In genomic region chr19:4436231-4436630, GRCh38 we compare ENCODE assay signal across 22 cellular contexts. TPM values are rescaled to one million over a fixed set of nuclear protein-coding genes. Genes with fewer than 3 reads are reported as not detected.
DNase-seq lines count a peak whose midpoint lies in the region; ATAC-seq and TF ChIP-seq lines count a peak whose summit lies in the region.
"Had no signal": no experiment of that assay in that cellular context is flagged by ENCODE, and none has a peak within 500 bp of the region (broad histone marks: within the 10 kb centered on the region; RNA-seq: fewer than 3 reads in every experiment).

No MANE protein-coding gene starts in this region.

- H3K9me3 Mint-ChIP-seq in endodermal cell, result no peaks in the 10 kb centered on the region
- H3K9me3 Mint-ChIP-seq in stimulated activated naive B cell treated with anti-CD40 and anti-IgM and Interleukin-4, amounts not matched to agents 10 μg/mL and 1 μg/mL and 100 μg/mL, for 72 hours, result no peaks in the 10 kb centered on the region
- H3K9me3 Mint-ChIP-seq: CD4-positive, CD25-positive, alpha-beta regulatory T cell; CD8-positive, alpha-beta T cell; HFFc6 had no signal

- peaks cover 75% of the 10 kb centered on the region for H3K36me3 ChIP-seq in endodermal cell (ENCODE audit: control insufficient read depth, insufficient read depth, low read length)
- peaks cover 21% of the 10 kb centered on the region for H3K36me3 ChIP-seq in left ventricle myocardium inferior
- H3K36me3 ChIP-seq in gastroesophageal sphincter, result peaks cover 0 to 35% of the 10 kb centered on the region in 2 donors

- no peaks in the 10 kb centered on the region for H3K27me3 Mint-ChIP-seq in endodermal cell (ENCODE audit: insufficient read depth)
- no peaks in the 10 kb centered on the region for H3K27me3 Mint-ChIP-seq in stimulated activated naive B cell treated with anti-CD40 and anti-IgM and Interleukin-4, amounts not matched to agents 10 μg/mL and 1 μg/mL and 100 μg/mL, for 72 hours
- H3K27me3 Mint-ChIP-seq: B cell; CD4-positive, CD25-positive, alpha-beta regulatory T cell had no signal

- TF ChIP-seq POLR2A in gastroesophageal sphincter (IDR thresholded peaks at IDR 0.05), result no peak

- no peak overlapping the region for H3K9ac ChIP-seq in endodermal cell (ENCODE audit: extremely low read depth, low read length, poor library complexity, severe bottlenecking)
- H3K9ac ChIP-seq: BLaER1, GM23248 had no signal

- ATAC-seq in stimulated activated naive B cell treated with anti-CD40 and anti-IgM and Interleukin-4, amounts not matched to agents 10 μg/mL and 1 μg/mL and 100 μg/mL, for 72 hours (replicated peaks), result no peak
- ATAC-seq in gastroesophageal sphincter, result no peak
- ATAC-seq: CD8-positive, alpha-beta T cell; GM12878 had no signal

- DNase-seq in AG08396 (ENCODE audit: low spot score), result peak; percentile 4
- no peak for DNase-seq in RWPE1 (ENCODE audit: low spot score)
- DNase-seq in endodermal cell, result peak; percentile 42
- DNase-seq in stimulated activated naive B cell treated with anti-CD40 and anti-IgM and Interleukin-4, amounts not matched to agents 10 μg/mL and 1 μg/mL and 100 μg/mL, for 72 hours, result no peak
- DNase-seq in left ventricle myocardium inferior, result no peak
- no peak for DNase-seq in NCI-H446 treated with DMSO at 0.1 percent for 48 hours (lab: John Stamatoyannopoulos, UW)
- DNase-seq: 8988T; Caco-2; CD4-positive, CD25-positive, alpha-beta regulatory T cell; CD8-positive, alpha-beta T cell; DMS 273 treated with DMSO at 0.1 percent for 48 hours; DMS79; EL; GDM1; GM23248; HCEC 1CT; HFFc6 had no signal

- H3K4me3 Mint-ChIP-seq in endodermal cell, result no peak overlapping the region
- no peak overlapping the region for H3K4me3 Mint-ChIP-seq in stimulated activated naive B cell treated with anti-CD40 and anti-IgM and Interleukin-4, amounts not matched to agents 10 μg/mL and 1 μg/mL and 100 μg/mL, for 72 hours
- H3K4me3 Mint-ChIP-seq: B cell; CD4-positive, CD25-positive, alpha-beta regulatory T cell; CD8-positive, alpha-beta T cell; HFFc6 had no signal

- H3K27ac Mint-ChIP-seq in endodermal cell, result no peak overlapping the region
- no peak overlapping the region for H3K27ac Mint-ChIP-seq in stimulated activated naive B cell treated with anti-CD40 and anti-IgM and Interleukin-4, amounts not matched to agents 10 μg/mL and 1 μg/mL and 100 μg/mL, for 72 hours
- H3K27ac Mint-ChIP-seq: B cell; CD4-positive, CD25-positive, alpha-beta regulatory T cell; CD8-positive, alpha-beta T cell; HFFc6 had no signal

- CTCF ChIA-PET in RWPE1 (lab: Yijun Ruan, JAX), result no interaction called here

- H3K4me1 Mint-ChIP-seq in endodermal cell, result no peaks in the 10 kb centered on the region
- H3K4me1 Mint-ChIP-seq in stimulated activated naive B cell treated with anti-CD40 and anti-IgM and Interleukin-4, amounts not matched to agents 10 μg/mL and 1 μg/mL and 100 μg/mL, for 72 hours, result peaks cover 15 to 19% of the 10 kb centered on the region in 2 donors
- H3K4me1 Mint-ChIP-seq: CD4-positive, CD25-positive, alpha-beta regulatory T cell had no signal

- 95% methylated on average over 7 of the region's 7 CpGs for WGBS in endodermal cell (ENCODE audit: insufficient coverage in 1 of 2, insufficient read length in 1 of 2), 2 experiments
- 60 to 89% methylated on average over 1 to 2 of the region's 7 CpGs for WGBS in gastroesophageal sphincter (ENCODE audit: low coverage in 1 of 2), 2 donors

- H3K4me3 ChIP-seq in endodermal cell (ENCODE audit: low read length) (no peak overlapping the region), left ventricle myocardium inferior (no peak overlapping the region), gastroesophageal sphincter (no peak overlapping the region)
- H3K4me3 ChIP-seq: BLaER1, GM12878, GM23248 had no signal

- H3K9me3 ChIP-seq in endodermal cell (ENCODE audit: control insufficient read depth, low read length) (peaks cover 5% of the 10 kb centered on the region), left ventricle myocardium inferior (replicated peaks) (no peaks in the 10 kb centered on the region), gastroesophageal sphincter (no peaks in the 10 kb centered on the region)
- H3K9me3 ChIP-seq: BLaER1, Caco-2 had no signal

- peak overlapping the region; percentile 12 for H3K27ac ChIP-seq in RWPE1
- H3K27ac ChIP-seq in endodermal cell (ENCODE audit: low read depth, low read length), result no peak overlapping the region
- no peak overlapping the region for H3K27ac ChIP-seq in left ventricle myocardium inferior (replicated peaks)
- no peak overlapping the region for H3K27ac ChIP-seq in gastroesophageal sphincter
- H3K27ac ChIP-seq: BLaER1, C4-2B, GM23248 had no signal

- H3K36me3 Mint-ChIP-seq in endodermal cell (ENCODE audit: low read depth), result peaks cover 79% of the 10 kb centered on the region
- H3K36me3 Mint-ChIP-seq in stimulated activated naive B cell treated with anti-CD40 and anti-IgM and Interleukin-4, amounts not matched to agents 10 μg/mL and 1 μg/mL and 100 μg/mL, for 72 hours, result peaks cover 42 to 52% of the 10 kb centered on the region in 2 donors

- no peak for TF ChIP-seq CTCF in RWPE1 (conservative IDR thresholded peaks at IDR 0.05; ENCODE audit: low read depth)
- no peak for TF ChIP-seq CTCF in endodermal cell (conservative IDR thresholded peaks at IDR 0.05)
- TF ChIP-seq CTCF in left ventricle myocardium inferior (IDR thresholded peaks at IDR 0.05; ENCODE audit: borderline replicate concordance), result no peak
- no peak for TF ChIP-seq CTCF in gastroesophageal sphincter (IDR thresholded peaks at IDR 0.05)

- no peak for TF ChIP-seq EP300 in gastroesophageal sphincter (IDR thresholded peaks at IDR 0.05)

- POLR2A ChIA-PET in RWPE1 (lab: Yijun Ruan, JAX; ENCODE audit: low non-redundant PET), result no interaction called here

- H3K27me3 ChIP-seq in endodermal cell (ENCODE audit: control insufficient read depth, insufficient read depth, low read length, poor library complexity, severe bottlenecking) (no peaks in the 10 kb centered on the region), left ventricle myocardium inferior (ENCODE audit: low read depth) (no peaks in the 10 kb centered on the region), gastroesophageal sphincter (no peaks in the 10 kb centered on the region)
- H3K27me3 ChIP-seq: BLaER1 had no signal

- no peaks in the 10 kb centered on the region for H3K4me1 ChIP-seq in endodermal cell (ENCODE audit: control insufficient read depth, insufficient read depth, low read length)
- H3K4me1 ChIP-seq in left ventricle myocardium inferior, result no peaks in the 10 kb centered on the region
- no peaks in the 10 kb centered on the region for H3K4me1 ChIP-seq in gastroesophageal sphincter
- H3K4me1 ChIP-seq: Caco-2 had no signal

- intact Hi-C loops in left ventricle myocardium inferior (cut with micrococcal nuclease), result no loop called here

RNA-seq across cellular contexts. Expression of gene UBXN6, which starts 21.4 kb away (rescaled TPM):
- total RNA-seq in endodermal cell (10 to 100 TPM; 31.2 to 36.9 TPM), left ventricle myocardium inferior (113 TPM), gastroesophageal sphincter (100 to 1,000 TPM in 1 of 4 donors, 10 to 100 TPM in 3; 62.6 to 130 (median 80.6) TPM)
- 37.4 TPM for polyA plus RNA-seq in endodermal cell (2013, experiment 1 of 2)
- polyA plus RNA-seq in endodermal cell (2013, experiment 2 of 2), result 37.1 TPM

RNA-seq across cellular contexts. Expression of gene CHAF1A, which starts 33.8 kb away (rescaled TPM):
- total RNA-seq in endodermal cell (10 to 100 TPM; 70.7 to 76.9 TPM), left ventricle myocardium inferior (5.1 TPM), gastroesophageal sphincter (10 to 100 TPM in 1 of 4 donors, 1 to 10 TPM in 3; 2.4 to 11.9 (median 7.4) TPM)
- polyA plus RNA-seq in endodermal cell (2013, experiment 1 of 2), result 48.1 TPM
- 46.4 TPM for polyA plus RNA-seq in endodermal cell (2013, experiment 2 of 2)

RNA-seq across cellular contexts. Expression of gene HDGFL2, which starts 35.9 kb away (rescaled TPM):
- total RNA-seq in endodermal cell (100 to 1,000 TPM; 117 TPM), left ventricle myocardium inferior (22.8 TPM), gastroesophageal sphincter (10 to 100 TPM; 33.3 to 49.5 (median 36.2) TPM)
- 91.6 TPM for polyA plus RNA-seq in endodermal cell (2013, experiment 1 of 2)
- 89.8 TPM for polyA plus RNA-seq in endodermal cell (2013, experiment 2 of 2)

RNA-seq across cellular contexts. Expression of gene SH3GL1, which starts 35.9 kb away (rescaled TPM):
- total RNA-seq in endodermal cell (10 to 100 TPM; 76.8 to 77.0 TPM), left ventricle myocardium inferior (18.6 TPM), gastroesophageal sphincter (10 to 100 TPM; 48.2 to 67.7 (median 53.0) TPM)
- 76.9 TPM for polyA plus RNA-seq in endodermal cell (2013, experiment 1 of 2)
- polyA plus RNA-seq in endodermal cell (2013, experiment 2 of 2), result 77.1 TPM

Comparison
In these comparisons a context has a peak if more than half of its experiments do, and no peak if none do; other contexts are left out.
1. DNase-seq: peak in AG08396 (single experiment) and endodermal cell (single experiment); none in RWPE1 (single experiment), stimulated activated naive B cell treated with anti-CD40 and anti-IgM and Interleukin-4, amounts not matched to agents 10 μg/mL and 1 μg/mL and 100 μg/mL, for 72 hours (single experiment), left ventricle myocardium inferior (single experiment) and NCI-H446 treated with DMSO at 0.1 percent for 48 hours (single experiment).
2. RNA of gene CHAF1A, which starts 33.8 kb away (total RNA-seq): 70.7 to 76.9 TPM in endodermal cell; 2.4 to 11.9 TPM in gastroesophageal sphincter and 5.1 TPM in left ventricle myocardium inferior (single experiment); every median in the first group is over 4 times any median in the second.